In the genomic region with DNA sequence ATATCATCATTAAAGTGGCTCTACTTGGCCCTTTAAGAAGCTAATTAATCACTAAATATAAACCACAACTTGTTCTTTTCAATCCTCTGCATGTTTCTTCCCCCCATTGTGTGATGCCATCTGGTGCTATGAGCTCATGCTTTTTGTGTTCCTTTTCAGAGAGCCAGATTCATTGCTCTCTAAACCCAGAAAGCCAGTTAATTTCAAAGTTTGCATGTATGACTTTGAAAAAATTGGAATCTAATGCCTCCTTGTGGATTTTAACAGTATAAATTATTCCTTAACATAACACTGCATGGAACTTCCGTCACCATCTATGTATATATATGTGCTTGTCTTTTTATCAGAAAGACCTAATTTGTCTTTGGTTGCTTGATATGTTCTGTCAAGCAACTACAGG, we compare ENCODE assay signal across 9 cellular contexts. TPM values are rescaled to one million over a fixed set of nuclear protein-coding genes. Genes with fewer than 3 reads are reported as not detected.
A peak's percentile ranks its signal among the peaks of the same experiment; 100 is the strongest.
DNase-seq lines count a peak whose midpoint lies in the region; TF ChIP-seq lines count a peak whose summit lies in the region.
"Had no signal": no experiment of that assay in that cellular context is flagged by ENCODE, and none has a peak within 500 bp of the region (broad histone marks: within the 10 kb centered on the region; RNA-seq: fewer than 3 reads in every experiment).

No MANE protein-coding gene starts in this region.

- no peak for TF ChIP-seq EP300 in suprapubic skin (IDR thresholded peaks at IDR 0.05)

- TF ChIP-seq CTCF in adrenal gland (IDR thresholded peaks at IDR 0.05), result peak; percentile 11 to 71 (median 52)
- TF ChIP-seq CTCF in uterus (IDR thresholded peaks at IDR 0.05), result peak in 3 of 4 experiments; percentile 31 to 43 (median 35)
- TF ChIP-seq CTCF in suprapubic skin (IDR thresholded peaks at IDR 0.05), result peak in 1 of 2 donors; percentile 26
- no peak for TF ChIP-seq CTCF in GM13977 (IDR thresholded peaks at IDR 0.05; ENCODE audit: extremely low read depth, insufficient read depth, missing control alignments)

- TF ChIP-seq POLR2A in adrenal gland (IDR thresholded peaks at IDR 0.05) (no peak), uterus (IDR thresholded peaks at IDR 0.05) (no peak), suprapubic skin (IDR thresholded peaks at IDR 0.05) (no peak)

- H3K4me3 ChIP-seq in adrenal gland (no peak overlapping the region), uterus (no peak overlapping the region), suprapubic skin (no peak overlapping the region)

- in situ Hi-C loops in GM13977 (cut with MboI; ENCODE audit: low pct_unique_long_range_greater_than_20kb, low sequenced_read_pairs, unreplicated experiment), result no loop called here

- 24 to 47% (median 41%) methylated on average over 1 of the region's 1 CpG for WGBS in adrenal gland, 4 donors
- WGBS in suprapubic skin, result 34% methylated on average over 1 of the region's 1 CpG

- peaks cover 0 to 11% (median 7%) of the 10 kb centered on the region in 3 donors for H3K9me3 ChIP-seq in adrenal gland (replicated peaks in 1 of 3)
- H3K9me3 ChIP-seq in uterus, result no peaks in the 10 kb centered on the region
- peaks cover 3% of the 10 kb centered on the region for H3K9me3 ChIP-seq in suprapubic skin

- H3K36me3 ChIP-seq in adrenal gland (replicated peaks in 1 of 2), result no peaks in the 10 kb centered on the region
- no peaks in the 10 kb centered on the region for H3K36me3 ChIP-seq in uterus
- H3K36me3 ChIP-seq in suprapubic skin, result no peaks in the 10 kb centered on the region

- intact Hi-C loops in adrenal gland (cut with DNase I) (loop anchor here (10.0 kb wide), 2 partner anchors 102 to 162 kb away; no protein-coding TSS in a partner anchor), uterus (cut with DNase I; ENCODE audit: low total_unique reads) (no loop called here)

- no peak overlapping the region for H3K27ac ChIP-seq in adrenal gland
- no peak overlapping the region for H3K27ac ChIP-seq in uterus
- no peak overlapping the region for H3K27ac ChIP-seq in suprapubic skin

- H3K27me3 ChIP-seq in adrenal gland, result no peaks in the 10 kb centered on the region
- H3K27me3 ChIP-seq in uterus, result no peaks in the 10 kb centered on the region
- H3K27me3 ChIP-seq in suprapubic skin, result no peaks in the 10 kb centered on the region

- H3K4me1 ChIP-seq in adrenal gland (replicated peaks in 1 of 2) (no peaks in the 10 kb centered on the region), uterus (no peaks in the 10 kb centered on the region), suprapubic skin (no peaks in the 10 kb centered on the region)

- DNase-seq in NCI-H82 (lab: John Stamatoyannopoulos, UW) (peak; percentile 24), NCI-H82 treated with DMSO at 0.1 percent for 48 hours (lab: John Stamatoyannopoulos, UW; ENCODE audit: unreplicated experiment) (no peak), adrenal gland (no peak), iris pigment epithelial cell (ENCODE audit: low read depth) (peak; percentile 89), uterus (no peak), suprapubic skin (ENCODE audit: low spot score in 2 of 2) (no peak), GM13977 (ENCODE audit: low spot score) (no peak)
- no peak for DNase-seq in stimulated activated CD4-positive, alpha-beta T cell treated with anti-CD3 and anti-CD28 coated beads, Interleukin-4, amount 100 ng/mL, for 4 hours
- DNase-seq: CD8-positive, alpha-beta memory T cell had no signal

RNA-seq across cellular contexts. Expression of a gene that starts 31.1 kb away (rescaled TPM):
- total RNA-seq in adrenal gland, result 1 to 10 TPM in 5 of 8 donors, under 1 TPM in 2, not detected in 1; 0.35 to 7.5 (median 2.2) TPM
- polyA plus RNA-seq in adrenal gland, result 10 to 100 TPM in 2 of 3 donors, under 1 TPM in 1; 0.93 to 46.4 (median 13.2) TPM
- 1 to 10 TPM in 2 of 4 donors, not detected in 2; 3.1 to 3.9 TPM for total RNA-seq in uterus
- total RNA-seq in suprapubic skin, result 1 to 10 TPM in 3 of 4 donors, under 1 TPM in 1; 0.68 to 7.4 (median 2.3) TPM
- total RNA-seq: CD8-positive, alpha-beta memory T cell had no signal
- polyA plus RNA-seq: CD8-positive, alpha-beta memory T cell had no signal

Comparison
In these comparisons a context has a peak if more than half of its experiments do, and no peak if none do; other contexts are left out.
1. DNase-seq: peak in NCI-H82 (single experiment) and iris pigment epithelial cell (single experiment); none in NCI-H82 treated with DMSO at 0.1 percent for 48 hours (single experiment), adrenal gland (0 of 7), uterus (0 of 2), stimulated activated CD4-positive, alpha-beta T cell treated with anti-CD3 and anti-CD28 coated beads, Interleukin-4, amount 100 ng/mL, for 4 hours (0 of 2), suprapubic skin (0 of 2) and GM13977 (single experiment).